20 cellular contexts compared by ENCODE assay signal in the genomic region with DNA sequence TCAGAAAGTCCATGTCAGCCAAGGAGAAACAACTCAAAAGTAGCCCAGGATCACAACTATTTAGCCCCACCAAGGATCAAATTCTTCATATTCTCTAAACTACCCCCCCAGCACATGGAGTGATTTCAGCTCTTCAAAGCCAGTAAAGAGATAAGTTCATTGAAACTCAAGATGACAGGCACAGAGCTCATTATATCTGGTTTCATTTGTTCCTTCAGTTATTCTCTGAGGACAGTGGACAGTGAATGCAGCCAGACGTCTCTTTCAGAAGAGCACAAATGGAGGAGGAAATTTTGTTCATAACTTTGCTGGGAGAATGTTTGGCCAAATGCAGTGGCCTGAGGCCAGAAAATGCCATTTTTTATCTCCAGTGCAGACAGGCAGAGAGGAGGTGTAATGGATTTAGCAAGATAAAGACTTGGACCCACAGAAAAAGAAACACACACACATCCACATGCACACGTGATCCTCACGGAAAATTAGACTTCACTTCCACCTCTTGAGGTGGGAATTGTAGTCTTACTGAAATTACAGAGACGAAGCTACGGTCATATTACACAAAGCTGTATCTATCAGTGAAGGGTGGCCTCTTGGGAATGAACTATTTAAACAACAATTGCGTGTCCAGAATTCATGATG.
DNase-seq lines count a peak whose midpoint lies in the region; ATAC-seq, FAIRE-seq and TF ChIP-seq lines count a peak whose summit lies in the region.
"Had no signal": no experiment of that assay in that cellular context is flagged by ENCODE, and none has a peak within 500 bp of the region (broad histone marks: within the 10 kb centered on the region; RNA-seq: fewer than 3 reads in every experiment).

No MANE protein-coding gene starts in this region.

- no peaks in the 10 kb centered on the region for H3K79me1 ChIP-seq in H1 (ENCODE audit: low read depth, low read length)

- H3K27ac ChIP-seq in heart left ventricle: no peak overlapping the region
- no peak overlapping the region for H3K27ac ChIP-seq in H1 (ENCODE audit: low read depth, low read length)
- no peak overlapping the region for H3K27ac ChIP-seq in dorsolateral prefrontal cortex
- H3K27ac ChIP-seq in Karpas-422 (ENCODE audit: low read length): no peak overlapping the region
- H3K27ac ChIP-seq: GM23248, Peyer's patch had no signal

- H2BK15ac ChIP-seq in H1 (ENCODE audit: low read length): peak overlapping the region; percentile 77; the same call in 1 of the 2 replicates

- no peak overlapping the region for H3K23ac ChIP-seq in H1 (ENCODE audit: insufficient read length)

- no peak for TF ChIP-seq RAD21 in H1 (IDR thresholded peaks at IDR 0.05 in 1 of 2, conservative IDR thresholded peaks at IDR 0.05 in 1 of 2; ENCODE audit: low read depth in 2 of 2, low read length in 2 of 2)

- no peak overlapping the region for H3K9ac ChIP-seq in H1 (replicated peaks in 1 of 4; ENCODE audit: extremely low read depth in 1 of 4, low read depth in 3 of 4, low read length in 3 of 4)
- no peak overlapping the region for H3K9ac ChIP-seq in Karpas-422 (ENCODE audit: low read length)
- H3K9ac ChIP-seq: GM23248 had no signal

- H3K27ac Mint-ChIP-seq in mesothelial cell of epicardium: peak overlapping the region; percentile 50

- no peak overlapping the region for H3K4me3 ChIP-seq in heart left ventricle
- H3K4me3 ChIP-seq in H1 (ENCODE audit: extremely low read depth in 1 of 4, insufficient read depth in 2 of 4, low read depth in 3 of 4, low read length in 4 of 4): no peak overlapping the region
- no peak overlapping the region for H3K4me3 ChIP-seq in dorsolateral prefrontal cortex
- no peak overlapping the region for H3K4me3 ChIP-seq in Karpas-422 (ENCODE audit: low read length)
- H3K4me3 ChIP-seq: GM23248, Peyer's patch had no signal

- H3K4me3 Mint-ChIP-seq in mesothelial cell of epicardium: no peak overlapping the region

- no peak overlapping the region for H3K4ac ChIP-seq in H1 (replicated peaks; ENCODE audit: insufficient read length, low read depth, low read length)

- no peak overlapping the region for H3K14ac ChIP-seq in H1 (ENCODE audit: insufficient read length)

- POLR2A ChIA-PET in H1 (lab: Charles Lee; ENCODE audit: partially characterized antibody): no interaction called here

- peak overlapping the region; percentile 26; the same call in 1 of the 2 replicates for H2AK5ac ChIP-seq in H1 (ENCODE audit: low read depth, low read length)

- H2BK5ac ChIP-seq in H1 (ENCODE audit: low read depth, low read length): no peak overlapping the region; the same call in 1 of the 2 replicates

- no peak overlapping the region for H2AFZ ChIP-seq in H1 (ENCODE audit: low read length)
- no peak overlapping the region for H2AFZ ChIP-seq in Karpas-422 (ENCODE audit: low read length)
- H2AFZ ChIP-seq: GM23248 had no signal

- no peak overlapping the region for H3K18ac ChIP-seq in H1 (ENCODE audit: extremely low read depth, low read length)

- H3K36me3 ChIP-seq in heart left ventricle: no peaks in the 10 kb centered on the region
- H3K36me3 ChIP-seq in H1 (ENCODE audit: control insufficient read depth in 2 of 4, insufficient read depth in 4 of 4, low read length in 3 of 4): no peaks in the 10 kb centered on the region
- H3K36me3 ChIP-seq in Karpas-422 (ENCODE audit: insufficient read depth, low read length): no peaks in the 10 kb centered on the region
- H3K36me3 ChIP-seq: Peyer's patch had no signal

- no peak overlapping the region; the same call in 1 of the 2 replicates for H2BK20ac ChIP-seq in H1 (ENCODE audit: low read length)

- H3K4me2 ChIP-seq in H1 (ENCODE audit: insufficient read depth in 1 of 2, low read depth in 2 of 2, low read length in 2 of 2): no peak overlapping the region
- H3K4me2 ChIP-seq in Karpas-422 (ENCODE audit: low read depth, low read length, poor library complexity, severe bottlenecking): no peak overlapping the region

- H2BK12ac ChIP-seq in H1 (ENCODE audit: low read depth, low read length): no peak overlapping the region

- TF ChIP-seq EP300 in H1 (IDR thresholded peaks at IDR 0.05; ENCODE audit: borderline replicate concordance in 1 of 2, low read depth in 2 of 2, low read length in 2 of 2): no peak

- H3K9me3 Mint-ChIP-seq in mesothelial cell of epicardium: no peaks in the 10 kb centered on the region
- H3K9me3 Mint-ChIP-seq: CD4-positive, alpha-beta memory T cell had no signal

- H3K79me2 ChIP-seq in H1 (ENCODE audit: control insufficient read depth in 1 of 2, insufficient read depth in 2 of 2, low read length in 2 of 2): no peaks in the 10 kb centered on the region
- H3K79me2 ChIP-seq in Karpas-422 (ENCODE audit: low read length): no peaks in the 10 kb centered on the region

- no peak overlapping the region for H4K91ac ChIP-seq in H1 (replicated peaks; ENCODE audit: insufficient read length, low read length)

- H3K4me1 Mint-ChIP-seq in mesothelial cell of epicardium: peaks cover 52% of the 10 kb centered on the region

- no peak overlapping the region for H3K56ac ChIP-seq in H1 (replicated peaks; ENCODE audit: insufficient read length, low read depth, low read length)

- peaks cover 10% of the 10 kb centered on the region; the same call in 1 of the 2 replicates for H3K23me2 ChIP-seq in H1 (ENCODE audit: low read depth, low read length)

- no peak overlapping the region for H4K8ac ChIP-seq in H1 (ENCODE audit: extremely low read depth, insufficient read depth, low read length)

- no peak overlapping the region for H2BK120ac ChIP-seq in H1 (replicated peaks; ENCODE audit: low read depth, low read length)

- no peak for TF ChIP-seq POLR2A in heart left ventricle (IDR thresholded peaks at IDR 0.05)
- no peak for TF ChIP-seq POLR2A in H1 (IDR thresholded peaks at IDR 0.05; ENCODE audit: control extremely low read depth in 1 of 2, low read depth in 2 of 2, low read length in 2 of 2)
- no peak for TF ChIP-seq POLR2A in GM12891 (IDR thresholded peaks at IDR 0.05; ENCODE audit: low read depth, low read length)

- ATAC-seq in left ventricle myocardium superior (peak; percentile 33), heart left ventricle (no peak)
- ATAC-seq: HCT116 had no signal

- CTCF ChIA-PET in H1 (lab: Charles Lee; ENCODE audit: partially characterized antibody): interaction anchor here (0.6 to 2.0 kb wide), 8 partner anchors 10 to 322 kb away, joined by 3 to 5 read pairs (median 4); no protein-coding TSS in a partner anchor

- H4K20me1 ChIP-seq in H1 (replicated peaks in 1 of 2; ENCODE audit: control insufficient read depth in 1 of 2, insufficient read depth in 2 of 2, low read length in 2 of 2): no peaks in the 10 kb centered on the region
- no peaks in the 10 kb centered on the region for H4K20me1 ChIP-seq in Karpas-422 (ENCODE audit: insufficient read depth, low read depth, low read length)

- H3K27me3 ChIP-seq in heart left ventricle (peaks cover 0 to 31% (median 16%) of the 10 kb centered on the region in 9 donors), H1 (replicated peaks in 1 of 4; ENCODE audit: control insufficient read depth in 3 of 4, extremely low read depth in 1 of 4, insufficient read depth in 3 of 4, low read length in 3 of 4) (peaks cover 0 to 16% (median 12%) of the 10 kb centered on the region in 4 experiments; a peak in 5 of 7 replicates), dorsolateral prefrontal cortex (peaks cover 0 to 28% (median 7%) of the 10 kb centered on the region in 45 donors), Karpas-422 (ENCODE audit: low read length) (no peaks in the 10 kb centered on the region)
- H3K27me3 ChIP-seq: Peyer's patch had no signal

- TF ChIP-seq CTCF in heart left ventricle (IDR thresholded peaks at IDR 0.05) (no peak), H1 (IDR thresholded peaks at IDR 0.05; ENCODE audit: control extremely low read depth in 1 of 3, insufficient read depth in 1 of 3, low read depth in 1 of 3, low read length in 3 of 3) (no peak), mesothelial cell of epicardium (IDR thresholded peaks at IDR 0.05; ENCODE audit: unreplicated experiment) (no peak), dorsolateral prefrontal cortex (IDR thresholded peaks at IDR 0.05 in 54 of 56, conservative IDR thresholded peaks at IDR 0.05 in 2 of 56; ENCODE audit: low read depth in 1 of 56, partially characterized antibody in 56 of 56) (no peak)

- intact Hi-C loops in left ventricle myocardium superior (cut with micrococcal nuclease) (no loop called here), heart left ventricle (cut with DNase I) (no loop called here), dorsolateral prefrontal cortex (cut with DNase I) (no loop called here)

- FAIRE-seq in H1 (lab: Jason Lieb, UNC) (no peak), GM12891 (lab: Jason Lieb, UNC) (no peak)
- FAIRE-seq: A204.1, GM19239 had no signal

- no peaks in the 10 kb centered on the region for H3K9me2 ChIP-seq in Karpas-422 (replicated peaks; ENCODE audit: insufficient read depth, low read length)

- peaks cover 0 to 22% (median 3%) of the 10 kb centered on the region in 12 donors for H3K4me1 ChIP-seq in heart left ventricle
- H3K4me1 ChIP-seq in H1 (replicated peaks in 1 of 4; ENCODE audit: control insufficient read depth in 3 of 4, insufficient read depth in 4 of 4, low read length in 3 of 4): peaks cover 7 to 10% (median 8%) of the 10 kb centered on the region in 4 experiments; a peak in 6 of 7 replicates
- peaks cover 6% of the 10 kb centered on the region for H3K4me1 ChIP-seq in Karpas-422 (ENCODE audit: low read length)

- H3K9me3 ChIP-seq in heart left ventricle (no peaks in the 10 kb centered on the region), H1 (ENCODE audit: insufficient read depth in 2 of 2, low read depth in 1 of 2, low read length in 1 of 2) (no peaks in the 10 kb centered on the region), Karpas-422 (ENCODE audit: low read length) (no peaks in the 10 kb centered on the region)
- H3K9me3 ChIP-seq: Peyer's patch had no signal

- no peaks in the 10 kb centered on the region for H3K27me3 Mint-ChIP-seq in mesothelial cell of epicardium (ENCODE audit: low read depth)

- WGBS in heart left ventricle, 4 donors: 46 to 66% (median 55%) methylated on average over 6 of the region's 6 CpGs
- WGBS in H1 (ENCODE audit: extremely low coverage in 1 of 2, insufficient coverage in 1 of 2, insufficient read length in 1 of 2, insufficient replicate concordance in 2 of 2, low coverage in 1 of 2, low lambda C conversion rate in 2 of 2, missing lambda C conversion rate in 1 of 2), 2 experiments: 89% methylated on average over 6 of the region's 6 CpGs; no CpG with 5 or more reads in 1 of the 2 experiments

- no peaks in the 10 kb centered on the region for H3K36me3 Mint-ChIP-seq in mesothelial cell of epicardium

- DNase-seq in left ventricle myocardium superior (no peak), heart left ventricle (no peak), H1 (ENCODE audit: low read depth in 1 of 2, low spot score in 2 of 2) (no peak), mesothelial cell of epicardium (ENCODE audit: low spot score in 2 of 2, unreplicated experiment in 2 of 2) (no peak), GM12891 (ENCODE audit: insufficient read length, low spot score) (no peak), NCI-H1930 (lab: John Stamatoyannopoulos, UW) (no peak), dorsolateral prefrontal cortex (no peak), Karpas-422 (no peak)
- DNase-seq: CD4-positive, alpha-beta memory T cell; DMS153; GF-D8; GM23248; NCI-H1092 treated with DMSO at 0.1 percent for 48 hours; NCI-H146; NCI-H2081; Peyer's patch; SHP77 treated with DMSO at 0.1 percent for 48 hours had no signal

- H4K5ac ChIP-seq in H1 (ENCODE audit: insufficient read length, low read depth, low read length): no peak overlapping the region

TF ChIP-seq in GM12891, 5 proteins besides CTCF, POLR2A, EP300 and RAD21 (continues in another document):
- no peak for TF ChIP-seq SPI1 (IDR thresholded peaks at IDR 0.05; ENCODE audit: low read depth, low read length)
